In the genomic region with DNA sequence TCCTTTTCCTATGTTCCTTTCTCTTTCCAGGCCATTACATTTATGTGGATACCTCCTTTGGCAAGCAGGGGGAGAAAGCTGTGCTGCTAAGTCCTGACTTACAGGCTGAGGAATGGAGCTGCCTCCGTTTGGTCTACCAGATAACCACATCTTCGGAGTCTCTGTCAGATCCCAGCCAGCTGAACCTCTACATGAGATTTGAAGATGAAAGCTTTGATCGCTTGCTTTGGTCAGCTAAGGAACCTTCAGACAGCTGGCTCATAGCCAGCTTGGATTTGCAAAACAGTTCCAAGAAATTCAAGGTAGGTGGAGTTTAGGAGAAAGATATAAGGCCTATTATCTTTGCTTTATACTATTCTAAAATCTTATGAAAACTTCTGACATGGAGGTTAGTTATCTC, we compare ENCODE assay signal across 20 cellular contexts.
A peak's percentile ranks its signal among the peaks of the same experiment; 100 is the strongest.
DNase-seq lines count a peak whose midpoint lies in the region; TF ChIP-seq lines count a peak whose summit lies in the region.
"Had no signal": no experiment of that assay in that cellular context is flagged by ENCODE, and none has a peak within 500 bp of the region (broad histone marks: within the 10 kb centered on the region; RNA-seq: fewer than 3 reads in every experiment).

No MANE protein-coding gene starts in this region.

- TF ChIP-seq CTCF in AG04450 (IDR thresholded peaks at IDR 0.05; ENCODE audit: low read depth, low read length) (peak; percentile 18; the same call in 1 of the 2 replicates), choroid plexus epithelial cell (conservative IDR thresholded peaks at IDR 0.05; ENCODE audit: low read depth, low read length) (peak; percentile 24)

- H3K9me3 Mint-ChIP-seq in activated T-helper 1 cell treated with anti-CD3 and anti-CD28 coated beads, Interleukin-12 subunit alpha, Interleukin-12 subunit beta, Interleukin-2, Interleukin-4 antibody, amounts not matched to agents 30 ng/mL and 10 ng/mL and 1 ng/mL, durations not matched to agents 14 hours and 24 hours and 36 hours = no peaks in the 10 kb centered on the region
- H3K9me3 Mint-ChIP-seq: CD4-positive, alpha-beta T cell; H9 had no signal

- intact Hi-C loops in activated T-helper 1 cell treated with anti-CD3 and anti-CD28 coated beads, Interleukin-12 subunit alpha, Interleukin-12 subunit beta, Interleukin-2, Interleukin-4 antibody, amounts not matched to agents 30 ng/mL and 10 ng/mL and 1 ng/mL, durations not matched to agents 14 hours and 24 hours and 36 hours (cut with micrococcal nuclease) = no loop called here

- H3K9me3 ChIP-seq in AG04450 (ENCODE audit: control insufficient read depth, insufficient read depth, low read length) = 0 out of 2 replicates have a peak, but pooled peaks cover 3% of the 10 kb centered on the region
- H3K9me3 ChIP-seq: SK-N-SH had no signal

- H3K27me3 ChIP-seq in AG04450 (ENCODE audit: control insufficient read depth, insufficient read depth, low read length) (no peaks in the 10 kb centered on the region), rectal smooth muscle tissue (ENCODE audit: control insufficient read depth, insufficient read depth, low read length) (no peaks in the 10 kb centered on the region)
- H3K27me3 ChIP-seq: BLaER1 treated with 17β-estradiol and CSF1 and Interleukin-3, amounts not matched to agents 10 nM and 100 nM had no signal

- H3K9ac ChIP-seq in rectal smooth muscle tissue (ENCODE audit: low read length) = no peak overlapping the region
- H3K9ac ChIP-seq: BLaER1 treated with 17β-estradiol and CSF1 and Interleukin-3, amounts not matched to agents 10 nM and 100 nM; GM23248; SK-N-SH had no signal

- H3K27ac Mint-ChIP-seq in activated T-helper 1 cell treated with anti-CD3 and anti-CD28 coated beads, Interleukin-12 subunit alpha, Interleukin-12 subunit beta, Interleukin-2, Interleukin-4 antibody, amounts not matched to agents 30 ng/mL and 10 ng/mL and 1 ng/mL, durations not matched to agents 14 hours and 24 hours and 36 hours = no peak overlapping the region
- H3K27ac Mint-ChIP-seq: CD4-positive, alpha-beta T cell; H9 had no signal

- CTCF ChIA-PET in AG04450 (lab: Charles Lee) = interaction anchor here (0.7 to 8.7 kb wide), 5 partner anchors 30 to 494 kb away, joined by 3 to 213 read pairs (median 3); no protein-coding TSS in a partner anchor

- no peak for DNase-seq in AG04450 (ENCODE audit: low read depth, low spot score)
- DNase-seq in SK-N-DZ (ENCODE audit: low spot score) = peak; percentile 38
- peak; percentile 23 for DNase-seq in choroid plexus epithelial cell (ENCODE audit: low read depth)
- no peak for DNase-seq in NCI-H2107 treated with DMSO at 0.1 percent for 48 hours (lab: John Stamatoyannopoulos, UW; ENCODE audit: unreplicated experiment)
- no peak for DNase-seq in activated T-helper 1 cell treated with anti-CD3 and anti-CD28 coated beads, Interleukin-12 subunit alpha, Interleukin-12 subunit beta, Interleukin-2, Interleukin-4 antibody, amounts not matched to agents 30 ng/mL and 10 ng/mL and 1 ng/mL, durations not matched to agents 14 hours and 24 hours and 36 hours (ENCODE audit: low spot score)
- no peak for DNase-seq in hepatic stellate cell (ENCODE audit: low spot score)
- DNase-seq: CD4-positive, alpha-beta T cell; DMS53; GM23248; H9; KBM-7; MV-4-11; NCI-H1105; NCI-H1436 treated with DMSO at 0.1 percent for 48 hours; NCI-H526; NCI-H82; SIG-M5; SK-N-SH had no signal

- H3K36me3 ChIP-seq in rectal smooth muscle tissue (ENCODE audit: control insufficient read depth, insufficient read depth, low read length) = no peaks in the 10 kb centered on the region
- H3K36me3 ChIP-seq: BLaER1 treated with 17β-estradiol and CSF1 and Interleukin-3, amounts not matched to agents 10 nM and 100 nM had no signal

- H3K4me3 ChIP-seq in AG04450 (ENCODE audit: low read depth, low read length) (no peak overlapping the region), choroid plexus epithelial cell (ENCODE audit: low read depth, low read length) (no peak overlapping the region), rectal smooth muscle tissue (ENCODE audit: low read length) (no peak overlapping the region)
- H3K4me3 ChIP-seq: BLaER1 treated with 17β-estradiol and CSF1 and Interleukin-3, amounts not matched to agents 10 nM and 100 nM; GM23248 had no signal

- peaks cover 25% of the 10 kb centered on the region for H3K4me1 ChIP-seq in rectal smooth muscle tissue (ENCODE audit: control insufficient read depth, insufficient read depth, low read length)

- H3K27ac ChIP-seq in AG04450 (ENCODE audit: low read depth, low read length) = no peak overlapping the region
- H3K27ac ChIP-seq in rectal smooth muscle tissue (ENCODE audit: low read depth, low read length) = peak overlapping the region; percentile 38
- H3K27ac ChIP-seq: BLaER1 treated with 17β-estradiol and CSF1 and Interleukin-3, amounts not matched to agents 10 nM and 100 nM; GM23248 had no signal

- H3K27me3 Mint-ChIP-seq in activated T-helper 1 cell treated with anti-CD3 and anti-CD28 coated beads, Interleukin-12 subunit alpha, Interleukin-12 subunit beta, Interleukin-2, Interleukin-4 antibody, amounts not matched to agents 30 ng/mL and 10 ng/mL and 1 ng/mL, durations not matched to agents 14 hours and 24 hours and 36 hours (ENCODE audit: insufficient read depth) = peaks cover 5% of the 10 kb centered on the region

- H3K36me3 Mint-ChIP-seq in activated T-helper 1 cell treated with anti-CD3 and anti-CD28 coated beads, Interleukin-12 subunit alpha, Interleukin-12 subunit beta, Interleukin-2, Interleukin-4 antibody, amounts not matched to agents 30 ng/mL and 10 ng/mL and 1 ng/mL, durations not matched to agents 14 hours and 24 hours and 36 hours (ENCODE audit: low read depth) = no peaks in the 10 kb centered on the region

- H3K4me1 Mint-ChIP-seq in activated T-helper 1 cell treated with anti-CD3 and anti-CD28 coated beads, Interleukin-12 subunit alpha, Interleukin-12 subunit beta, Interleukin-2, Interleukin-4 antibody, amounts not matched to agents 30 ng/mL and 10 ng/mL and 1 ng/mL, durations not matched to agents 14 hours and 24 hours and 36 hours (ENCODE audit: low read depth) = peaks cover 15% of the 10 kb centered on the region

- POLR2A ChIA-PET in AG04450 (lab: Yijun Ruan, JAX) = no interaction called here

- no peak overlapping the region for H3K4me3 Mint-ChIP-seq in activated T-helper 1 cell treated with anti-CD3 and anti-CD28 coated beads, Interleukin-12 subunit alpha, Interleukin-12 subunit beta, Interleukin-2, Interleukin-4 antibody, amounts not matched to agents 30 ng/mL and 10 ng/mL and 1 ng/mL, durations not matched to agents 14 hours and 24 hours and 36 hours
- H3K4me3 Mint-ChIP-seq: CD4-positive, alpha-beta T cell; H9 had no signal

Comparison
In these comparisons a context has a peak if more than half of its experiments do, and no peak if none do; other contexts are left out.
1. DNase-seq: peak in SK-N-DZ (single experiment) and choroid plexus epithelial cell (single experiment); none in AG04450 (single experiment), NCI-H2107 treated with DMSO at 0.1 percent for 48 hours (single experiment), activated T-helper 1 cell treated with anti-CD3 and anti-CD28 coated beads, Interleukin-12 subunit alpha, Interleukin-12 subunit beta, Interleukin-2, Interleukin-4 antibody, amounts not matched to agents 30 ng/mL and 10 ng/mL and 1 ng/mL, durations not matched to agents 14 hours and 24 hours and 36 hours (single experiment) and hepatic stellate cell (single experiment).